Comparison of ENCODE assay signal across 9 cellular contexts in the genomic region with DNA sequence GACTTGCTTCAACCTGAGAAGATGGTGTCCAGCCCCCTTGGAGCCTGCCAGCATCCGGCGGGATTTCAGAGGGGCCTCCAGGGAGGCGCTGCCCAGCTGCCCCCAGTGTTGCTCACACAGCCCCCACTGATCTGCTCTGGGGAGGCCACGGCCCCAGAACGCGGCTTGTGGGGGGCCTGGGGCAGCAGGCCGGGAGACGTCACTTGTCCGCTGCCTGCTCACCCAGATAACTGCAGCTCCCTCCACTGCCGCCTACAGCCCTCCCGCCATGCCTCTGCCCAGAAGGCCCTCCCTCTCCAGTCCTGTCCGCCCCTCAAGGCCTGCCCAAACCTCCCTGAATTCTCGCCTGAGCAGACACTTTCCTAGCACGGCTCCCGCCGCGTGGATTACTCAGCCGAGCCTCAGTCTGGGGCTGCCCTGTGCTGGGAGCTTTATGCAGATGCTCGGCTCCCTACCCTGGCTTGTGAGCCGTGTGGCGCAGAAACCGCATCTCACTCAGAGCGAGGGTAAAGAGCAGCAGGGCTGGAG. TPM values are rescaled to one million over a fixed set of nuclear protein-coding genes. Genes with fewer than 3 reads are reported as not detected.
A peak's percentile ranks its signal among the peaks of the same experiment; 100 is the strongest.
DNase-seq lines count a peak whose midpoint lies in the region; ATAC-seq and TF ChIP-seq lines count a peak whose summit lies in the region.
"Had no signal": no experiment of that assay in that cellular context is flagged by ENCODE, and none has a peak within 500 bp of the region (broad histone marks: within the 10 kb centered on the region; RNA-seq: fewer than 3 reads in every experiment).

No MANE protein-coding gene starts in this region.

- H3K27ac Mint-ChIP-seq in activated T-cell treated with anti-CD3 and anti-CD28 coated beads, Interleukin-2, amount 50 U/mL, for 72 hours = no peak overlapping the region

- no peak overlapping the region for H3K27ac ChIP-seq in hepatocyte

- H3K27me3 Mint-ChIP-seq in activated T-cell treated with anti-CD3 and anti-CD28 coated beads, Interleukin-2, amount 50 U/mL, for 72 hours (ENCODE audit: low read depth) = peaks cover 23% of the 10 kb centered on the region

- H3K4me1 ChIP-seq in hepatocyte (ENCODE audit: insufficient read depth) = peaks cover 9% of the 10 kb centered on the region

- H3K79me2 ChIP-seq in hepatocyte = no peaks in the 10 kb centered on the region

- no peak overlapping the region for H2AFZ ChIP-seq in hepatocyte

- H3K4me3 ChIP-seq in hepatocyte = no peak overlapping the region

- no peaks in the 10 kb centered on the region for H4K20me1 ChIP-seq in hepatocyte (ENCODE audit: insufficient read depth, poor library complexity, severe bottlenecking)

- ATAC-seq in activated CD4-positive, CD25-positive, alpha-beta regulatory T cell treated with anti-CD3 and anti-CD28 coated beads, Interleukin-2, amount 50 U/mL, for 24 hours = peak; percentile 45 to 48
- peak; percentile 59 to 72 for ATAC-seq in activated T-cell treated with anti-CD3 and anti-CD28 coated beads, Interleukin-2, amount 50 U/mL, for 72 hours (replicated peaks in 1 of 2)
- ATAC-seq in HG03135 (IDR thresholded peaks at IDR 0.05; ENCODE audit: unreplicated experiment) (no peak), GM18511 (IDR thresholded peaks at IDR 0.05; ENCODE audit: unreplicated experiment) (no peak)

- H3K4me3 Mint-ChIP-seq in activated T-cell treated with anti-CD3 and anti-CD28 coated beads, Interleukin-2, amount 50 U/mL, for 72 hours = peak overlapping the region; percentile 86 to 96

- no peaks in the 10 kb centered on the region for H3K9me3 Mint-ChIP-seq in activated T-cell treated with anti-CD3 and anti-CD28 coated beads, Interleukin-2, amount 50 U/mL, for 72 hours

- H3K9me2 ChIP-seq in hepatocyte (replicated peaks; ENCODE audit: insufficient read depth) = no peaks in the 10 kb centered on the region

- H3K4me2 ChIP-seq in hepatocyte = peak overlapping the region; percentile 68

- peaks cover 50% of the 10 kb centered on the region for H3K27me3 ChIP-seq in hepatocyte

- DNase-seq in activated CD4-positive, CD25-positive, alpha-beta regulatory T cell (lab: John Stamatoyannopoulos, UW) = no peak
- peak; percentile 51 to 70 for DNase-seq in activated T-cell treated with anti-CD3 and anti-CD28 coated beads, Interleukin-2, amount 50 U/mL, for 72 hours
- DNase-seq in hepatocyte (ENCODE audit: low spot score) = peak; percentile 62
- peak; percentile 45 for DNase-seq in stimulated activated CD4-positive, alpha-beta T cell treated with anti-CD3 and anti-CD28 coated beads, Interleukin-12 subunit alpha, Interleukin-12 subunit beta, amount 100 ng/mL, for 4 hours
- no peak for DNase-seq in 8988T
- DNase-seq: DND-41 had no signal

- H3K4me1 Mint-ChIP-seq in activated T-cell treated with anti-CD3 and anti-CD28 coated beads, Interleukin-2, amount 50 U/mL, for 72 hours (ENCODE audit: low read depth) = peaks cover 36% of the 10 kb centered on the region

- 14% methylated on average over 23 of the region's 23 CpGs for WGBS in hepatocyte (ENCODE audit: low lambda C conversion rate, missing lambda C conversion rate)

- H3K36me3 ChIP-seq in hepatocyte (replicated peaks; ENCODE audit: insufficient read depth, low read depth) = no peaks in the 10 kb centered on the region

- no peaks in the 10 kb centered on the region for H3K9me3 ChIP-seq in hepatocyte (ENCODE audit: low read depth)

- TF ChIP-seq CTCF in hepatocyte (IDR thresholded peaks at IDR 0.05; ENCODE audit: poor library complexity) = no peak

- no peaks in the 10 kb centered on the region for H3K36me3 Mint-ChIP-seq in activated T-cell treated with anti-CD3 and anti-CD28 coated beads, Interleukin-2, amount 50 U/mL, for 72 hours (ENCODE audit: insufficient read depth in 2 of 2)

RNA-seq across cellular contexts. Expression of a gene that starts 17.2 kb away (rescaled TPM):
- total RNA-seq in activated T-cell treated with anti-CD3 and anti-CD28 coated beads, Interleukin-2, amount 50 U/mL, for 72 hours = under 1 TPM in 1 of 2 donors, not detected in 1; 0.05 TPM
- not detected in 2 replicates for total RNA-seq in hepatocyte
- not detected in 2 replicates for polyA plus RNA-seq in hepatocyte

RNA-seq across cellular contexts. Expression of a gene that starts 19.1 kb away (rescaled TPM):
- 100 to 1,000 TPM; 112 to 141 TPM for total RNA-seq in activated T-cell treated with anti-CD3 and anti-CD28 coated beads, Interleukin-2, amount 50 U/mL, for 72 hours
- total RNA-seq in hepatocyte = 24.8 and 28.6 TPM in 2 replicates
- polyA plus RNA-seq in hepatocyte = 14.9 and 22.3 TPM in 2 replicates

RNA-seq across cellular contexts. Expression of a gene that starts 42.0 kb away (rescaled TPM):
- total RNA-seq in activated T-cell treated with anti-CD3 and anti-CD28 coated beads, Interleukin-2, amount 50 U/mL, for 72 hours = 100 to 1,000 TPM; 353 to 492 TPM
- total RNA-seq in hepatocyte = 558 and 589 TPM in 2 replicates
- 155 and 195 TPM in 2 replicates for polyA plus RNA-seq in hepatocyte

Comparison
In these comparisons a context has a peak if more than half of its experiments do, and no peak if none do; other contexts are left out.
1. ATAC-seq: peak in activated CD4-positive, CD25-positive, alpha-beta regulatory T cell treated with anti-CD3 and anti-CD28 coated beads, Interleukin-2, amount 50 U/mL, for 24 hours (2 of 2) and activated T-cell treated with anti-CD3 and anti-CD28 coated beads, Interleukin-2, amount 50 U/mL, for 72 hours (2 of 2); none in HG03135 (single experiment) and GM18511 (single experiment).
2. DNase-seq: peak in activated T-cell treated with anti-CD3 and anti-CD28 coated beads, Interleukin-2, amount 50 U/mL, for 72 hours (2 of 2), hepatocyte (single experiment) and stimulated activated CD4-positive, alpha-beta T cell treated with anti-CD3 and anti-CD28 coated beads, Interleukin-12 subunit alpha, Interleukin-12 subunit beta, amount 100 ng/mL, for 4 hours (single experiment); none in activated CD4-positive, CD25-positive, alpha-beta regulatory T cell (0 of 4) and 8988T (single experiment).